ENCODE assay signal across 8 cellular contexts in genomic region chr3:13495921-13496723, GRCh38. TPM values are rescaled to one million over a fixed set of nuclear protein-coding genes. Genes with fewer than 3 reads are reported as not detected.
DNase-seq lines count a peak whose midpoint lies in the region; ATAC-seq and TF ChIP-seq lines count a peak whose summit lies in the region.

No MANE protein-coding gene starts in this region.

- H3K9me3 Mint-ChIP-seq in natural killer cell treated with Interleukin-12 subunit alpha and Interleukin-12 subunit beta and Interleukin-15 and Interleukin-18, amount 100 ng/mL, for 72 hours = no peaks in the 10 kb centered on the region

- H3K79me2 ChIP-seq in OCI-LY1 (ENCODE audit: insufficient read depth, low read length) = no peaks in the 10 kb centered on the region

- H3K9ac ChIP-seq in OCI-LY1 (ENCODE audit: low read length) = no peak overlapping the region

- TF ChIP-seq EP300 in esophagus muscularis mucosa (IDR thresholded peaks at IDR 0.05) = no peak

- H2AFZ ChIP-seq in OCI-LY1 (ENCODE audit: low read length) = no peak overlapping the region

- no peak overlapping the region for H3K4me2 ChIP-seq in OCI-LY1 (ENCODE audit: low read length)

- no peaks in the 10 kb centered on the region for H3K9me3 ChIP-seq in OCI-LY1 (ENCODE audit: low read length)
- H3K9me3 ChIP-seq in esophagus muscularis mucosa = no peaks in the 10 kb centered on the region

- H3K4me1 ChIP-seq in OCI-LY1 (ENCODE audit: insufficient read depth, low read length, severe bottlenecking) (no peaks in the 10 kb centered on the region), esophagus muscularis mucosa (peaks cover 14 to 35% (median 19%) of the 10 kb centered on the region in 4 donors)

- DNase-seq in AG08395 (ENCODE audit: low spot score) (peak; percentile 90), activated T-cell treated with anti-CD3 and anti-CD28 coated beads for 48 hours (ENCODE audit: low read depth) (peak; percentile 63), esophagus muscularis mucosa (ENCODE audit: extremely low spot score) (no peak)
- peak; percentile 76 for DNase-seq in natural killer cell treated with Interleukin-12 subunit alpha and Interleukin-12 subunit beta and Interleukin-15 and Interleukin-18, amount 100 ng/mL, for 72 hours (ENCODE audit: low spot score)
- peak; percentile 16 to 62 (median 53) for DNase-seq in stimulated activated naive CD4-positive, alpha-beta T cell (lab: John Stamatoyannopoulos, UW)

- no peak for TF ChIP-seq POLR2A in esophagus muscularis mucosa (IDR thresholded peaks at IDR 0.05; ENCODE audit: low read depth)

- H3K36me3 ChIP-seq in OCI-LY1 (ENCODE audit: insufficient read depth, low read length) (no peaks in the 10 kb centered on the region), esophagus muscularis mucosa (peaks cover 4 to 44% (median 23%) of the 10 kb centered on the region in 4 donors)

- no peak overlapping the region for H3K4me3 Mint-ChIP-seq in natural killer cell treated with Interleukin-12 subunit alpha and Interleukin-12 subunit beta and Interleukin-15 and Interleukin-18, amount 100 ng/mL, for 72 hours

- ATAC-seq in GM18867 (IDR thresholded peaks at IDR 0.05; ENCODE audit: unreplicated experiment) (peak; percentile 78), HG03521 (IDR thresholded peaks at IDR 0.05; ENCODE audit: unreplicated experiment) (peak; percentile 64)
- ATAC-seq in natural killer cell treated with Interleukin-12 subunit alpha and Interleukin-12 subunit beta and Interleukin-15 and Interleukin-18, amount 100 ng/mL, for 72 hours = peak; percentile 79 to 83

- H3K4me1 Mint-ChIP-seq in natural killer cell treated with Interleukin-12 subunit alpha and Interleukin-12 subunit beta and Interleukin-15 and Interleukin-18, amount 100 ng/mL, for 72 hours (ENCODE audit: low read depth in 2 of 2) = peaks cover 8 to 21% of the 10 kb centered on the region in 2 donors

- H4K20me1 ChIP-seq in OCI-LY1 (ENCODE audit: insufficient read depth, low read length) = no peaks in the 10 kb centered on the region

- no peaks in the 10 kb centered on the region for H3K27me3 ChIP-seq in OCI-LY1 (ENCODE audit: insufficient read depth, low read length)
- no peaks in the 10 kb centered on the region for H3K27me3 ChIP-seq in esophagus muscularis mucosa

- no peaks in the 10 kb centered on the region for H3K27me3 Mint-ChIP-seq in natural killer cell treated with Interleukin-12 subunit alpha and Interleukin-12 subunit beta and Interleukin-15 and Interleukin-18, amount 100 ng/mL, for 72 hours

- peak; percentile 86 for TF ChIP-seq CTCF in OCI-LY1 (IDR thresholded peaks at IDR 0.05; ENCODE audit: low read length)
- TF ChIP-seq CTCF in esophagus muscularis mucosa (IDR thresholded peaks at IDR 0.05) = peak; percentile 91 to 97 (median 96)

- H3K27ac ChIP-seq in OCI-LY1 (ENCODE audit: low read depth, low read length, poor library complexity, severe bottlenecking) (no peak overlapping the region), esophagus muscularis mucosa (replicated peaks in 1 of 4) (peak overlapping the region; percentile 17 to 62 (median 50))

- H3F3A ChIP-seq in OCI-LY1 (ENCODE audit: insufficient read depth, low read length) = no peaks in the 10 kb centered on the region

- 65% methylated on average over 4 of the region's 12 CpGs for WGBS in esophagus muscularis mucosa

- H3K9me2 ChIP-seq in OCI-LY1 (ENCODE audit: low read depth, low read length) = no peaks in the 10 kb centered on the region

- H3K27ac Mint-ChIP-seq in natural killer cell treated with Interleukin-12 subunit alpha and Interleukin-12 subunit beta and Interleukin-15 and Interleukin-18, amount 100 ng/mL, for 72 hours = no peak overlapping the region

- no peak overlapping the region for H3K4me3 ChIP-seq in OCI-LY1 (ENCODE audit: low read depth, low read length, poor library complexity, severe bottlenecking)
- no peak overlapping the region for H3K4me3 ChIP-seq in esophagus muscularis mucosa

- no peaks in the 10 kb centered on the region for H3K36me3 Mint-ChIP-seq in natural killer cell treated with Interleukin-12 subunit alpha and Interleukin-12 subunit beta and Interleukin-15 and Interleukin-18, amount 100 ng/mL, for 72 hours

- intact Hi-C loops in esophagus muscularis mucosa (cut with DNase I) = loop anchor here (2.0 to 10.0 kb wide), 2 partner anchors 153 to 389 kb away; partner anchors contain the start of gene WNT7A

RNA-seq across cellular contexts. Expression of gene HDAC11, which starts 16.0 kb away (rescaled TPM):
- total RNA-seq in esophagus muscularis mucosa = 10 to 100 TPM; 15.8 to 41.0 (median 32.2) TPM
- 1 to 10 TPM; 1.8 to 3.5 TPM for total RNA-seq in natural killer cell treated with Interleukin-12 subunit alpha and Interleukin-12 subunit beta and Interleukin-15 and Interleukin-18, amount 100 ng/mL, for 72 hours

RNA-seq across cellular contexts. Expression of gene FBLN2, which starts 52.8 kb away (rescaled TPM):
- 100 to 1,000 TPM; 130 to 244 (median 136) TPM for total RNA-seq in esophagus muscularis mucosa
- total RNA-seq in natural killer cell treated with Interleukin-12 subunit alpha and Interleukin-12 subunit beta and Interleukin-15 and Interleukin-18, amount 100 ng/mL, for 72 hours = not detected

Comparison
In these comparisons a context has a peak if more than half of its experiments do, and no peak if none do; other contexts are left out.
1. RNA of gene FBLN2, which starts 52.8 kb away (total RNA-seq): 130 to 244 TPM in esophagus muscularis mucosa; not detected in natural killer cell treated with Interleukin-12 subunit alpha and Interleukin-12 subunit beta and Interleukin-15 and Interleukin-18, amount 100 ng/mL, for 72 hours; every median in the first group is over 10 times any median in the second.
2. Peak in every context shown above with its lines, with median percentiles within 50 percentile points of each other: ATAC-seq.